Comparison of ENCODE assay signal across 2 cellular contexts in genomic region chr5:177397875-177398390, GRCh38.
TF ChIP-seq lines count a peak whose summit lies in the region.

No MANE protein-coding gene starts in this region.

TF ChIP-seq in HEK293, 187 proteins besides CTCF, POLR2A, EP300 and RAD21 (continued from another document):
- TF ChIP-seq ZNF274 (IDR thresholded peaks at IDR 0.05; ENCODE audit: low read length) = no peak
- TF ChIP-seq ZNF274 (tag by site-specific recombination; IDR thresholded peaks at IDR 0.05; ENCODE audit: borderline replicate concordance) = no peak
- 0 out of 2 replicates have a peak, but pooled peaks have one; percentile 17 for TF ChIP-seq GLIS2 (tag by site-specific recombination; IDR thresholded peaks at IDR 0.05)
- TF ChIP-seq ZNF133 (tag by site-specific recombination; IDR thresholded peaks at IDR 0.05) = no peak

TF ChIP-seq in IMR-90, 13 proteins besides CTCF, POLR2A, EP300 and RAD21 (continued from another document):
- TF ChIP-seq SMC3 (IDR thresholded peaks at IDR 0.05; ENCODE audit: low read depth, low read length) (no peak), CEBPB (IDR thresholded peaks at IDR 0.05; ENCODE audit: low read depth, low read length) (no peak), MAZ (IDR thresholded peaks at IDR 0.05; ENCODE audit: borderline replicate concordance, low read depth, low read length) (no peak), MXI1 (IDR thresholded peaks at IDR 0.05; ENCODE audit: borderline replicate concordance, low read depth, low read length) (no peak), RFX5 (IDR thresholded peaks at IDR 0.05; ENCODE audit: low read depth, low read length) (no peak), NFE2L2 (IDR thresholded peaks at IDR 0.05; ENCODE audit: low read depth, low read length) (no peak), MAFK (IDR thresholded peaks at IDR 0.05; ENCODE audit: low read depth, low read length) (no peak), CHD1 (IDR thresholded peaks at IDR 0.05; ENCODE audit: low read depth, low read length) (no peak), BHLHE40 (IDR thresholded peaks at IDR 0.05; ENCODE audit: low read depth, low read length) (no peak), RCOR1 (IDR thresholded peaks at IDR 0.05; ENCODE audit: insufficient replicate concordance, low read length) (no peak)
- TF ChIP-seq, protein P1, sequence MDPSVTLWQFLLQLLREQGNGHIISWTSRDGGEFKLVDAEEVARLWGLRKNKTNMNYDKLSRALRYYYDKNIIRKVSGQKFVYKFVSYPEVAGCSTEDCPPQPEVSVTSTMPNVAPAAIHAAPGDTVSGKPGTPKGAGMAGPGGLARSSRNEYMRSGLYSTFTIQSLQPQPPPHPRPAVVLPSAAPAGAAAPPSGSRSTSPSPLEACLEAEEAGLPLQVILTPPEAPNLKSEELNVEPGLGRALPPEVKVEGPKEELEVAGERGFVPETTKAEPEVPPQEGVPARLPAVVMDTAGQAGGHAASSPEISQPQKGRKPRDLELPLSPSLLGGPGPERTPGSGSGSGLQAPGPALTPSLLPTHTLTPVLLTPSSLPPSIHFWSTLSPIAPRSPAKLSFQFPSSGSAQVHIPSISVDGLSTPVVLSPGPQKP (IDR thresholded peaks at IDR 0.05; ENCODE audit: borderline replicate concordance, low read depth, low read length) = no peak
- TF ChIP-seq, protein P2, sequence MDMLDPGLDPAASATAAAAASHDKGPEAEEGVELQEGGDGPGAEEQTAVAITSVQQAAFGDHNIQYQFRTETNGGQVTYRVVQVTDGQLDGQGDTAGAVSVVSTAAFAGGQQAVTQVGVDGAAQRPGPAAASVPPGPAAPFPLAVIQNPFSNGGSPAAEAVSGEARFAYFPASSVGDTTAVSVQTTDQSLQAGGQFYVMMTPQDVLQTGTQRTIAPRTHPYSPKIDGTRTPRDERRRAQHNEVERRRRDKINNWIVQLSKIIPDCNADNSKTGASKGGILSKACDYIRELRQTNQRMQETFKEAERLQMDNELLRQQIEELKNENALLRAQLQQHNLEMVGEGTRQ (IDR thresholded peaks at IDR 0.05; ENCODE audit: low read depth, low read length) = no peak
